10 cellular contexts compared by ENCODE assay signal in genomic region chr10:121988361-121989324, GRCh38. TPM values are rescaled to one million over a fixed set of nuclear protein-coding genes. Genes with fewer than 3 reads are reported as not detected.
DNase-seq lines count a peak whose midpoint lies in the region; ATAC-seq and TF ChIP-seq lines count a peak whose summit lies in the region.
"Had no signal": no experiment of that assay in that cellular context is flagged by ENCODE, and none has a peak within 500 bp of the region (broad histone marks: within the 10 kb centered on the region; RNA-seq: fewer than 3 reads in every experiment).

TACC2 (plus strand) TSS chr10:121989163; CDS start chr10:122021982, 32,819 bp downstream.

- DNase-seq in activated CD4-positive, alpha-beta memory T cell treated with anti-CD3 and anti-CD28 coated beads for 36 hours: peak; percentile 27
- DNase-seq in activated CD4-positive, alpha-beta memory T cell treated with anti-CD3 and anti-CD28 coated beads, Interleukin-2, amount 10 ng/mL, durations not matched to agents 7 days and 5 days: no peak
- DNase-seq in esophagus squamous epithelium (lab: John Stamatoyannopoulos, UW): no peak
- DNase-seq in mucosa of gallbladder (ENCODE audit: low spot score): no peak
- DNase-seq in transverse colon: no peak
- DNase-seq: ACHN, MV-4-11 had no signal

- H3K9me3 Mint-ChIP-seq in activated CD4-positive, alpha-beta memory T cell treated with anti-CD3 and anti-CD28 coated beads for 36 hours: peaks cover 19% of the 10 kb centered on the region
- H3K9me3 Mint-ChIP-seq in activated CD4-positive, alpha-beta memory T cell treated with anti-CD3 and anti-CD28 coated beads, Interleukin-2, amount 10 ng/mL, durations not matched to agents 7 days and 5 days: peaks cover 14% of the 10 kb centered on the region

- peaks cover 0 to 46% (median 15%) of the 10 kb centered on the region in 3 donors for H3K4me1 ChIP-seq in esophagus squamous epithelium
- peaks cover 5 to 15% (median 12%) of the 10 kb centered on the region in 4 donors for H3K4me1 ChIP-seq in transverse colon

- no peak for ATAC-seq in HG02973 (IDR thresholded peaks at IDR 0.05; ENCODE audit: unreplicated experiment)
- ATAC-seq in GM18867 (IDR thresholded peaks at IDR 0.05; ENCODE audit: unreplicated experiment): no peak
- ATAC-seq in GM21423 (IDR thresholded peaks at IDR 0.05; ENCODE audit: unreplicated experiment): no peak

- 59 to 70% methylated on average over 13 to 15 of the region's 15 CpGs for WGBS in esophagus squamous epithelium, 2 donors
- 61 to 88% methylated on average over 11 to 15 of the region's 15 CpGs for WGBS in transverse colon (ENCODE audit: low coverage in 1 of 2), 2 donors

- intact Hi-C loops in activated CD4-positive, alpha-beta memory T cell treated with anti-CD3 and anti-CD28 coated beads for 36 hours (cut with micrococcal nuclease): no loop called here
- intact Hi-C loops in esophagus squamous epithelium (cut with DNase I): no loop called here
- intact Hi-C loops in transverse colon (cut with DNase I; ENCODE audit: low total_unique reads): no loop called here

- POLR2A ChIA-PET in activated CD4-positive, alpha-beta memory T cell treated with anti-CD3 and anti-CD28 coated beads for 36 hours (lab: Charles Lee): no interaction called here
- POLR2A ChIA-PET in activated CD4-positive, alpha-beta memory T cell treated with anti-CD3 and anti-CD28 coated beads, Interleukin-2, amount 10 ng/mL, durations not matched to agents 7 days and 5 days (lab: Charles Lee): no interaction called here

- H3K36me3 Mint-ChIP-seq in activated CD4-positive, alpha-beta memory T cell treated with anti-CD3 and anti-CD28 coated beads for 36 hours: peaks cover 8% of the 10 kb centered on the region
- H3K36me3 Mint-ChIP-seq in activated CD4-positive, alpha-beta memory T cell treated with anti-CD3 and anti-CD28 coated beads, Interleukin-2, amount 10 ng/mL, durations not matched to agents 7 days and 5 days (ENCODE audit: low read depth): no peaks in the 10 kb centered on the region

- no peaks in the 10 kb centered on the region for H3K4me1 Mint-ChIP-seq in activated CD4-positive, alpha-beta memory T cell treated with anti-CD3 and anti-CD28 coated beads for 36 hours (ENCODE audit: low read depth)
- peaks cover 2% of the 10 kb centered on the region for H3K4me1 Mint-ChIP-seq in activated CD4-positive, alpha-beta memory T cell treated with anti-CD3 and anti-CD28 coated beads, Interleukin-2, amount 10 ng/mL, durations not matched to agents 7 days and 5 days

- H3K27ac Mint-ChIP-seq in activated CD4-positive, alpha-beta memory T cell treated with anti-CD3 and anti-CD28 coated beads for 36 hours: no peak within 1 kb of the TSS
- H3K27ac Mint-ChIP-seq in activated CD4-positive, alpha-beta memory T cell treated with anti-CD3 and anti-CD28 coated beads, Interleukin-2, amount 10 ng/mL, durations not matched to agents 7 days and 5 days: no peak within 1 kb of the TSS

- H3K27me3 ChIP-seq in esophagus squamous epithelium (no peaks in the 10 kb centered on the region), transverse colon (no peaks in the 10 kb centered on the region)

- no peak for TF ChIP-seq CTCF in esophagus squamous epithelium (IDR thresholded peaks at IDR 0.05)
- no peak for TF ChIP-seq CTCF in transverse colon (IDR thresholded peaks at IDR 0.05)

- H3K27me3 Mint-ChIP-seq in activated CD4-positive, alpha-beta memory T cell treated with anti-CD3 and anti-CD28 coated beads for 36 hours: peaks cover 15% of the 10 kb centered on the region
- peaks cover 7% of the 10 kb centered on the region for H3K27me3 Mint-ChIP-seq in activated CD4-positive, alpha-beta memory T cell treated with anti-CD3 and anti-CD28 coated beads, Interleukin-2, amount 10 ng/mL, durations not matched to agents 7 days and 5 days

- in situ Hi-C loops in transverse colon (cut with MboI; ENCODE audit: low pct_ligation_motif_present in 1 of 4, low pct_unique_long_range_greater_than_20kb in 1 of 4, low sequenced_read_pairs in 3 of 4): no loop called here

- no peak within 1 kb of the TSS for H3K4me3 Mint-ChIP-seq in activated CD4-positive, alpha-beta memory T cell treated with anti-CD3 and anti-CD28 coated beads for 36 hours
- no peak within 1 kb of the TSS for H3K4me3 Mint-ChIP-seq in activated CD4-positive, alpha-beta memory T cell treated with anti-CD3 and anti-CD28 coated beads, Interleukin-2, amount 10 ng/mL, durations not matched to agents 7 days and 5 days

- H3K9me3 ChIP-seq in esophagus squamous epithelium (peaks cover 0 to 11% (median 7%) of the 10 kb centered on the region in 3 donors), transverse colon (peaks cover 0 to 6% of the 10 kb centered on the region in 2 donors)

- no peak for TF ChIP-seq POLR2A in esophagus squamous epithelium (IDR thresholded peaks at IDR 0.05)
- TF ChIP-seq POLR2A in transverse colon (IDR thresholded peaks at IDR 0.05): no peak

- no peak for TF ChIP-seq EP300 in transverse colon (IDR thresholded peaks at IDR 0.05; ENCODE audit: low read depth)

- CTCF ChIA-PET in activated CD4-positive, alpha-beta memory T cell treated with anti-CD3 and anti-CD28 coated beads for 36 hours (lab: Charles Lee): no interaction called here
- CTCF ChIA-PET in activated CD4-positive, alpha-beta memory T cell treated with anti-CD3 and anti-CD28 coated beads, Interleukin-2, amount 10 ng/mL, durations not matched to agents 7 days and 5 days (lab: Charles Lee): no interaction called here

- H3K4me3 ChIP-seq in esophagus squamous epithelium (peak within 1 kb of the TSS in 1 of 4 donors; percentile 43), transverse colon (no peak within 1 kb of the TSS)

- H3K27ac ChIP-seq in esophagus squamous epithelium: peak within 1 kb of the TSS; percentile 70 to 89 (median 78)
- peak within 1 kb of the TSS; percentile 22 to 52 (median 36) for H3K27ac ChIP-seq in transverse colon

- no peaks in the 10 kb centered on the region for H3K36me3 ChIP-seq in esophagus squamous epithelium
- no peaks in the 10 kb centered on the region for H3K36me3 ChIP-seq in transverse colon

RNA-seq across cellular contexts. Expression of gene TACC2, which starts in this region (rescaled TPM):
- total RNA-seq in activated CD4-positive, alpha-beta memory T cell treated with anti-CD3 and anti-CD28 coated beads for 36 hours: not detected
- total RNA-seq in activated CD4-positive, alpha-beta memory T cell treated with anti-CD3 and anti-CD28 coated beads, Interleukin-2, amount 10 ng/mL, durations not matched to agents 7 days and 5 days: not detected
- 100 to 1,000 TPM in 1 of 4 donors, 10 to 100 TPM in 3; 46.5 to 106 (median 71.6) TPM for total RNA-seq in esophagus squamous epithelium
- total RNA-seq in mucosa of gallbladder: 92.5 TPM
- total RNA-seq in transverse colon: 100 to 1,000 TPM in 2 of 4 donors, 10 to 100 TPM in 2; 65.9 to 178 (median 101) TPM

Comparison
In these comparisons a context has a peak if more than half of its experiments do, and no peak if none do; other contexts are left out.
1. RNA of gene TACC2 (total RNA-seq): 65.9 to 178 TPM in transverse colon, 92.5 TPM in mucosa of gallbladder (single experiment) and 46.5 to 106 TPM in esophagus squamous epithelium; not detected in activated CD4-positive, alpha-beta memory T cell treated with anti-CD3 and anti-CD28 coated beads for 36 hours and not detected in activated CD4-positive, alpha-beta memory T cell treated with anti-CD3 and anti-CD28 coated beads, Interleukin-2, amount 10 ng/mL, durations not matched to agents 7 days and 5 days; every median in the first group is over 10 times any median in the second.
2. Peak in DNase-seq in activated CD4-positive, alpha-beta memory T cell treated with anti-CD3 and anti-CD28 coated beads for 36 hours; RNA of the gene not detected or under 1 TPM.